ENCODE assay signal across 8 cellular contexts in the genomic region with DNA sequence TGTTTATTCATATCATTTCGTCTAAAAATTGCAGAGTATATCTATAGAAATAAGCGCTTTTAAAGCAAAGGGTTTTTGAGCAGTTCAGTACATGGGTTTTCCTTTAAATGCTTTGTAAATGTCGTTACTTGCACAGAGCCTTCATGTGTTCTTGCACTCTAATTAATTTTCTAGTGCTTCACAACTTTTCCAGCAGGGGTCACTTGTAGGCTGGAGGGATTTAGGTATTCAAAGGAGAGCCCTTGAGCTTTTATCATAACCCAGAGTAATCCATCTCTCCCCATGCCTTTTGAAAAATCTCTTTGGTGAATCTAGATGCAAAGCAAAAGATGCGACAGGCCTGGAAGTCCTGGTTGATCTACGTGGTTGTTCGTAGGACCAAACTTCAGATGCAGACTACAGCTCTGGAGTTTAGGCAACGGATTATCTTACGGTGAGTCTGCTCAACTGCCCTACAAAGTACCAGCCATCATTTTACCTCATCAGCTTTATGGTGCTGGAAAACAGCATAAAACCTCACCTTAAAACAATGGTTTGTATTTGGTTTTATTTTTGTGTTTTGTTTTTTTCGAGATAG.
DNase-seq lines count a peak whose midpoint lies in the region; ATAC-seq and TF ChIP-seq lines count a peak whose summit lies in the region.

No MANE protein-coding gene starts in this region.

- DNase-seq in NCI-H510A treated with DMSO at 0.1 percent for 48 hours (lab: John Stamatoyannopoulos, UW), result peak; percentile 2
- no peak for DNase-seq in NCI-H510A (lab: John Stamatoyannopoulos, UW)
- DNase-seq in KBM-7, result peak; percentile 57
- no peak for DNase-seq in activated T-helper 2 cell treated with anti-CD3 and anti-CD28 coated beads, Interferon-gamma antibody, Interleukin-2, Interleukin-4, amounts not matched to agents 10 μg/mL and 5 μg/mL and 100 μg/mL, durations not matched to agents 14 hours and 24 hours and 36 hours (ENCODE audit: low spot score)
- peak; percentile 58 for DNase-seq in iPS-NIHi7 (ENCODE audit: extremely low spot score)
- DNase-seq in tibial nerve (ENCODE audit: low spot score in 2 of 2), result peak in 1 of 2 donors; percentile 28
- DNase-seq in middle frontal gyrus (ENCODE audit: extremely low spot score, low spot score), result no peak

- peaks cover 0 to 26% (median 0%) of the 10 kb centered on the region in 3 donors for H3K36me3 ChIP-seq in tibial nerve

- TF ChIP-seq EP300 in tibial nerve (IDR thresholded peaks at IDR 0.05), result no peak

- no peaks in the 10 kb centered on the region for H3K4me1 ChIP-seq in tibial nerve

- H3K4me3 ChIP-seq in tibial nerve, result no peak overlapping the region

- in situ Hi-C loops in KBM-7 (cut with MboI; ENCODE audit: low pct_unique_long_range_greater_than_20kb, low sequenced_read_pairs), result no loop called here

- H3K27me3 ChIP-seq in tibial nerve, result no peaks in the 10 kb centered on the region

- H3K27ac ChIP-seq in tibial nerve, result no peak overlapping the region

- TF ChIP-seq CTCF in tibial nerve (IDR thresholded peaks at IDR 0.05), result peak; percentile 25 to 50 (median 31)

- intact Hi-C loops in activated T-helper 2 cell treated with anti-CD3 and anti-CD28 coated beads, Interferon-gamma antibody, Interleukin-2, Interleukin-4, amounts not matched to agents 10 μg/mL and 5 μg/mL and 100 μg/mL, durations not matched to agents 14 hours and 24 hours and 36 hours (cut with micrococcal nuclease), result no loop called here

- H3K27ac Mint-ChIP-seq in activated T-helper 2 cell treated with anti-CD3 and anti-CD28 coated beads, Interferon-gamma antibody, Interleukin-2, Interleukin-4, amounts not matched to agents 10 μg/mL and 5 μg/mL and 100 μg/mL, durations not matched to agents 14 hours and 24 hours and 36 hours, result peak overlapping the region; percentile 79

- WGBS in tibial nerve, 2 donors, result 75 to 80% methylated on average over 9 of the region's 9 CpGs

- H3K4me1 Mint-ChIP-seq in activated T-helper 2 cell treated with anti-CD3 and anti-CD28 coated beads, Interferon-gamma antibody, Interleukin-2, Interleukin-4, amounts not matched to agents 10 μg/mL and 5 μg/mL and 100 μg/mL, durations not matched to agents 14 hours and 24 hours and 36 hours (ENCODE audit: low read depth), result peaks cover 25% of the 10 kb centered on the region

- H3K9me3 ChIP-seq in tibial nerve, result no peaks in the 10 kb centered on the region

- H3K36me3 Mint-ChIP-seq in activated T-helper 2 cell treated with anti-CD3 and anti-CD28 coated beads, Interferon-gamma antibody, Interleukin-2, Interleukin-4, amounts not matched to agents 10 μg/mL and 5 μg/mL and 100 μg/mL, durations not matched to agents 14 hours and 24 hours and 36 hours (ENCODE audit: low read depth), result peaks cover 61% of the 10 kb centered on the region

- H3K4me3 Mint-ChIP-seq in activated T-helper 2 cell treated with anti-CD3 and anti-CD28 coated beads, Interferon-gamma antibody, Interleukin-2, Interleukin-4, amounts not matched to agents 10 μg/mL and 5 μg/mL and 100 μg/mL, durations not matched to agents 14 hours and 24 hours and 36 hours (ENCODE audit: low read depth), result no peak overlapping the region

- no peak for ATAC-seq in GM21825 (IDR thresholded peaks at IDR 0.05; ENCODE audit: unreplicated experiment)

- H3K9me3 Mint-ChIP-seq in activated T-helper 2 cell treated with anti-CD3 and anti-CD28 coated beads, Interferon-gamma antibody, Interleukin-2, Interleukin-4, amounts not matched to agents 10 μg/mL and 5 μg/mL and 100 μg/mL, durations not matched to agents 14 hours and 24 hours and 36 hours, result no peaks in the 10 kb centered on the region

- no peaks in the 10 kb centered on the region for H3K27me3 Mint-ChIP-seq in activated T-helper 2 cell treated with anti-CD3 and anti-CD28 coated beads, Interferon-gamma antibody, Interleukin-2, Interleukin-4, amounts not matched to agents 10 μg/mL and 5 μg/mL and 100 μg/mL, durations not matched to agents 14 hours and 24 hours and 36 hours (ENCODE audit: low read depth)

- no peak for TF ChIP-seq POLR2A in tibial nerve (IDR thresholded peaks at IDR 0.05)

Comparison
In these comparisons a context has a peak if more than half of its experiments do, and no peak if none do; other contexts are left out.
1. DNase-seq: peak in NCI-H510A treated with DMSO at 0.1 percent for 48 hours (single experiment), KBM-7 (single experiment) and iPS-NIHi7 (single experiment); none in NCI-H510A (single experiment), activated T-helper 2 cell treated with anti-CD3 and anti-CD28 coated beads, Interferon-gamma antibody, Interleukin-2, Interleukin-4, amounts not matched to agents 10 μg/mL and 5 μg/mL and 100 μg/mL, durations not matched to agents 14 hours and 24 hours and 36 hours (single experiment) and middle frontal gyrus (single experiment).